ENCODE assay signal across 3 cellular contexts in the genomic region with DNA sequence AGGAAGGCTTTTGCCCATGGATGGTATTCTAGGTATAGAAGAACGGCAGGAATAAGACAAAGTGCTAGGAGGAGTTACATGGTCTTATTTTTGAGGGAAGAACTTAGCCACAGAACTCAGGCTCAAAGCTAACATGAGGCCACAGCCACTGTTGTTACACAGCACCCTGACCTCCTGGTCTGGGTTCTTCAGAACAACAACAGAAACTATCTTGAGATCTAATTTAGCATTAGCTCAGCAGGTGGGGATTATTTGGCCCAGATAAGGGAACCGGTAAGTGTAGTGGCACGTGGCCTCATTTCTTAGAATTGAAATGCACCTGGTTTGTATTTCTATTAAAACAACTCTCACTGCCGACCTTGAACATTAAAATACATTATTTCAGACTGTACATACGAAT.
"Had no signal": no experiment of that assay in that cellular context is flagged by ENCODE, and none has a peak within 500 bp of the region (broad histone marks: within the 10 kb centered on the region; RNA-seq: fewer than 3 reads in every experiment).

No MANE protein-coding gene starts in this region.

- DNase-seq: GDM1, GF-D8 had no signal

- H3K4me3 ChIP-seq: GM12878 had no signal

- ATAC-seq: GM12878 had no signal
